21 cellular contexts compared by ENCODE assay signal in the genomic region with DNA sequence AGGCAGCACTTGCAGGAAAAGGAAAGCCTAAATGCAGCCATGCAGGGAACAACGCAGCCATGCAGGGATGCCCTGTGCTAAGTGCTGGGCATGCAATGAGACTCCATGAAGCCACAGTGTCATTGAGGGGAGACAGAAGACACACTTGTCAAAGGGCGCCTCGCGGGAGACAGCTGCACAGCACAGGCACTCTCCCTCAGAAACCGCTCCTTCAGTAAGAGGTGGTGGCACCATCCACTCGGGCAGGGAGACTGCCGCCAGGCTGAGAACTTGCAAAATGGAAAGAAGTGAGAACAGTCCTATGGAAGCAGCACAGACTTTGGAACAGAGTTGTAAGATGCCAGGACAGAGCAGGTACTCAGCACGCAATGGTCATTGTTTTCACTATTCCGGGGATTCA. TPM values are rescaled to one million over a fixed set of nuclear protein-coding genes. Genes with fewer than 3 reads are reported as not detected.
DNase-seq lines count a peak whose midpoint lies in the region; ATAC-seq and TF ChIP-seq lines count a peak whose summit lies in the region.
"Had no signal": no experiment of that assay in that cellular context is flagged by ENCODE, and none has a peak within 500 bp of the region (broad histone marks: within the 10 kb centered on the region; RNA-seq: fewer than 3 reads in every experiment).

No MANE protein-coding gene starts in this region.

- H3K9ac ChIP-seq in endodermal cell (ENCODE audit: extremely low read depth, low read length, poor library complexity, severe bottlenecking): no peak overlapping the region
- no peak overlapping the region for H3K9ac ChIP-seq in neuronal stem cell (ENCODE audit: low read depth, low read length, poor library complexity)
- H3K9ac ChIP-seq: KMS-11 had no signal

- peak overlapping the region; percentile 60 for H3K14ac ChIP-seq in neuronal stem cell (ENCODE audit: low read length)

- peak overlapping the region in 1 of 4 donors; percentile 61 for H3K4me3 Mint-ChIP-seq in CD4-positive, CD25-positive, alpha-beta regulatory T cell
- H3K4me3 Mint-ChIP-seq in CD8-positive, alpha-beta T cell: peak overlapping the region; percentile 35
- H3K4me3 Mint-ChIP-seq in endodermal cell: no peak overlapping the region

- peaks cover 9% of the 10 kb centered on the region for H3K4me1 ChIP-seq in CD4-positive, CD25-positive, alpha-beta regulatory T cell (ENCODE audit: control insufficient read depth, insufficient read depth, low read length, poor library complexity, severe bottlenecking)
- peaks cover 19% of the 10 kb centered on the region for H3K4me1 ChIP-seq in CD8-positive, alpha-beta T cell (ENCODE audit: insufficient read depth, low read length)
- H3K4me1 ChIP-seq in endodermal cell (ENCODE audit: control insufficient read depth, insufficient read depth, low read length) (peaks cover 5% of the 10 kb centered on the region), neuronal stem cell (ENCODE audit: control insufficient read depth in 2 of 2, insufficient read depth in 1 of 2, low read depth in 1 of 2, low read length in 2 of 2) (peaks cover 0 to 3% of the 10 kb centered on the region in 2 donors)

- H2BK15ac ChIP-seq in neuronal stem cell (ENCODE audit: low read length): no peak overlapping the region

- H2BK5ac ChIP-seq in neuronal stem cell (ENCODE audit: low read length): no peak overlapping the region

- H3K4me3 ChIP-seq in CD4-positive, CD25-positive, alpha-beta regulatory T cell (ENCODE audit: low read depth, low read length): no peak overlapping the region
- no peak overlapping the region for H3K4me3 ChIP-seq in CD8-positive, alpha-beta T cell (ENCODE audit: low read depth, low read length)
- H3K4me3 ChIP-seq in endodermal cell (ENCODE audit: low read length) (no peak overlapping the region), neuronal stem cell (ENCODE audit: low read length in 2 of 2) (peak overlapping the region in 1 of 2 donors; percentile 1)

- H3K18ac ChIP-seq in neuronal stem cell (ENCODE audit: low read length): peak overlapping the region; percentile 21

- no peak overlapping the region for H4K8ac ChIP-seq in neuronal stem cell (ENCODE audit: low read depth, low read length)

- H3K36me3 ChIP-seq in CD4-positive, CD25-positive, alpha-beta regulatory T cell (ENCODE audit: control insufficient read depth, insufficient read depth, low read length): no peaks in the 10 kb centered on the region
- no peaks in the 10 kb centered on the region for H3K36me3 ChIP-seq in CD8-positive, alpha-beta T cell (ENCODE audit: insufficient read depth, low read length)
- H3K36me3 ChIP-seq in endodermal cell (ENCODE audit: control insufficient read depth, insufficient read depth, low read length) (no peaks in the 10 kb centered on the region), neuronal stem cell (replicated peaks in 1 of 2; ENCODE audit: control insufficient read depth in 2 of 2, insufficient read depth in 2 of 2, low read length in 2 of 2) (peaks cover 6 to 11% of the 10 kb centered on the region in 2 donors)

- H3K36me3 Mint-ChIP-seq in CD4-positive, CD25-positive, alpha-beta regulatory T cell: peaks cover 19% of the 10 kb centered on the region
- peaks cover 2% of the 10 kb centered on the region for H3K36me3 Mint-ChIP-seq in CD8-positive, alpha-beta T cell
- H3K36me3 Mint-ChIP-seq in endodermal cell (ENCODE audit: low read depth): no peaks in the 10 kb centered on the region

- POLR2A ChIA-PET in CD8-positive, alpha-beta T cell (lab: Charles Lee): no interaction called here

- intact Hi-C loops in CD8-positive, alpha-beta T cell (cut with DNase I, micrococcal nuclease): no loop called here

- H3K27ac Mint-ChIP-seq in CD4-positive, CD25-positive, alpha-beta regulatory T cell: peak overlapping the region in 2 of 3 donors; percentile 3 to 67
- no peak overlapping the region for H3K27ac Mint-ChIP-seq in CD8-positive, alpha-beta T cell
- no peak overlapping the region for H3K27ac Mint-ChIP-seq in endodermal cell

- CTCF ChIA-PET in CD8-positive, alpha-beta T cell (lab: Charles Lee): no interaction called here

- no peak for ATAC-seq in CD4-positive, CD25-positive, alpha-beta regulatory T cell (ENCODE audit: low read depth in 2 of 2)
- no peak for ATAC-seq in CD8-positive, alpha-beta T cell
- ATAC-seq: HCT116, Panc1 had no signal

- no peak for DNase-seq in CD4-positive, CD25-positive, alpha-beta regulatory T cell
- DNase-seq in CD8-positive, alpha-beta T cell: peak in 1 of 7 experiments; percentile 40
- peak; percentile 38 for DNase-seq in endodermal cell
- no peak for DNase-seq in neuronal stem cell (ENCODE audit: low spot score)
- no peak for DNase-seq in effector CD4-positive, alpha-beta T cell
- no peak for DNase-seq in stimulated activated CD4-positive, alpha-beta T cell treated with anti-CD3 and anti-CD28 coated beads, Interleukin-4, amount 100 ng/mL, for 4 hours
- no peak for DNase-seq in NCI-H774 (lab: John Stamatoyannopoulos, UW)
- DNase-seq: DMS53; GDM1; GOT3; IMR-90; NCI-H1105; NCI-H146; NCI-H2029; NCI-H2227 treated with DMSO at 0.1 percent for 48 hours; NCI-H510A; NCI-H748 treated with DMSO at 0.1 percent for 48 hours; NK-92 treated with Interleukin-12 subunit alpha and Interleukin-12 subunit beta, amount 100 ng/mL, for 24 hours had no signal

- peak overlapping the region; percentile 8 for H2BK120ac ChIP-seq in neuronal stem cell (ENCODE audit: low read depth, low read length)

- no peak overlapping the region for H4K91ac ChIP-seq in neuronal stem cell (ENCODE audit: low read depth, low read length, poor library complexity)

- H3K4me2 ChIP-seq in neuronal stem cell (ENCODE audit: insufficient read depth, low read length, poor library complexity, severe bottlenecking): no peak overlapping the region
- H3K4me2 ChIP-seq: KMS-11 had no signal

- H3K27me3 ChIP-seq in CD4-positive, CD25-positive, alpha-beta regulatory T cell (ENCODE audit: control insufficient read depth, insufficient read depth, low read length): no peaks in the 10 kb centered on the region
- no peaks in the 10 kb centered on the region for H3K27me3 ChIP-seq in CD8-positive, alpha-beta T cell (ENCODE audit: insufficient read depth, low read length)
- H3K27me3 ChIP-seq in endodermal cell (ENCODE audit: control insufficient read depth, insufficient read depth, low read length, poor library complexity, severe bottlenecking) (no peaks in the 10 kb centered on the region), neuronal stem cell (ENCODE audit: control insufficient read depth in 3 of 3, insufficient read depth in 3 of 3, low read depth in 1 of 3, low read length in 3 of 3) (no peaks in the 10 kb centered on the region)

- no peaks in the 10 kb centered on the region for H3K79me1 ChIP-seq in neuronal stem cell (ENCODE audit: low read depth, low read length)

- TF ChIP-seq CTCF in CD8-positive, alpha-beta T cell (IDR thresholded peaks at IDR 0.05): no peak
- no peak for TF ChIP-seq CTCF in endodermal cell (conservative IDR thresholded peaks at IDR 0.05)

- peaks cover 0 to 35% (median 14%) of the 10 kb centered on the region in 4 donors for H3K4me1 Mint-ChIP-seq in CD4-positive, CD25-positive, alpha-beta regulatory T cell
- peaks cover 35% of the 10 kb centered on the region for H3K4me1 Mint-ChIP-seq in CD8-positive, alpha-beta T cell (ENCODE audit: low read depth)
- peaks cover 20% of the 10 kb centered on the region for H3K4me1 Mint-ChIP-seq in endodermal cell

- no peak overlapping the region for H3K23ac ChIP-seq in neuronal stem cell (ENCODE audit: low read depth, low read length, poor library complexity)

- H3K27me3 Mint-ChIP-seq in CD4-positive, CD25-positive, alpha-beta regulatory T cell: no peaks in the 10 kb centered on the region
- no peaks in the 10 kb centered on the region for H3K27me3 Mint-ChIP-seq in CD8-positive, alpha-beta T cell (ENCODE audit: low read depth)
- H3K27me3 Mint-ChIP-seq in endodermal cell (ENCODE audit: insufficient read depth): no peaks in the 10 kb centered on the region

- WGBS in endodermal cell (ENCODE audit: insufficient coverage in 1 of 2, insufficient read length in 1 of 2), 2 experiments: 92 to 99% methylated on average over 9 of the region's 9 CpGs
- WGBS in neuronal stem cell (ENCODE audit: extremely low coverage in 2 of 2, insufficient read length in 2 of 2, insufficient replicate concordance in 1 of 2), 2 donors: no CpG with 5 or more reads among the region's 9 CpGs

- H3K9me3 ChIP-seq in CD4-positive, CD25-positive, alpha-beta regulatory T cell (ENCODE audit: control insufficient read depth in 2 of 2, low read length in 2 of 2): no peaks in the 10 kb centered on the region
- H3K9me3 ChIP-seq in CD8-positive, alpha-beta T cell (ENCODE audit: low read length): no peaks in the 10 kb centered on the region
- H3K9me3 ChIP-seq in endodermal cell (ENCODE audit: control insufficient read depth, low read length): no peaks in the 10 kb centered on the region
- peaks cover 2 to 4% of the 10 kb centered on the region in 2 donors for H3K9me3 ChIP-seq in neuronal stem cell (replicated peaks in 1 of 2; ENCODE audit: control insufficient read depth in 2 of 2, insufficient read depth in 1 of 2, low read depth in 1 of 2, low read length in 2 of 2)

- no peak overlapping the region for H3K27ac ChIP-seq in CD4-positive, CD25-positive, alpha-beta regulatory T cell (ENCODE audit: insufficient read depth, low read length, poor library complexity, severe bottlenecking)
- H3K27ac ChIP-seq in CD8-positive, alpha-beta T cell (ENCODE audit: low read depth, low read length): no peak overlapping the region
- H3K27ac ChIP-seq in endodermal cell (ENCODE audit: low read depth, low read length): no peak overlapping the region
- H3K27ac ChIP-seq in neuronal stem cell (replicated peaks; ENCODE audit: low read length): no peak overlapping the region
- H3K27ac ChIP-seq: KMS-11 had no signal

- H3K4ac ChIP-seq in neuronal stem cell (ENCODE audit: low read length): no peak overlapping the region

- no peak overlapping the region for H2BK12ac ChIP-seq in neuronal stem cell (ENCODE audit: low read length)

- peak overlapping the region; percentile 51 for H2AK5ac ChIP-seq in neuronal stem cell (ENCODE audit: low read depth, low read length)

- H3K9me3 Mint-ChIP-seq in CD4-positive, CD25-positive, alpha-beta regulatory T cell: peaks cover 0 to 3% (median 0%) of the 10 kb centered on the region in 7 donors
- H3K9me3 Mint-ChIP-seq in CD8-positive, alpha-beta T cell: no peaks in the 10 kb centered on the region
- H3K9me3 Mint-ChIP-seq in endodermal cell: no peaks in the 10 kb centered on the region

- no peak overlapping the region for H2AFZ ChIP-seq in neuronal stem cell (ENCODE audit: low read length)

RNA-seq across cellular contexts. Expression of a gene that starts 51.1 kb away (rescaled TPM):
- total RNA-seq in CD4-positive, CD25-positive, alpha-beta regulatory T cell: 8.3 TPM
- polyA plus RNA-seq in CD4-positive, CD25-positive, alpha-beta regulatory T cell: 10 to 100 TPM in 2 of 4 donors, 1 to 10 TPM in 2; 8.4 to 15.1 (median 10.9) TPM
- total RNA-seq in CD8-positive, alpha-beta T cell: 1 to 10 TPM in 1 of 2 experiments, under 1 TPM in 1; 0.98 to 1.1 TPM
- total RNA-seq in endodermal cell: 1 to 10 TPM; 2.7 to 6.6 TPM
- polyA plus RNA-seq in endodermal cell (2013, experiment 1 of 2): 5.0 TPM
- 4.6 TPM for polyA plus RNA-seq in endodermal cell (2013, experiment 2 of 2)
- 3.7 TPM for polyA plus RNA-seq in neuronal stem cell (2013, experiment 1 of 2)
- 3.4 TPM for polyA plus RNA-seq in neuronal stem cell (2013, experiment 2 of 2)

Comparison
In these comparisons a context has a peak if more than half of its experiments do, and no peak if none do; other contexts are left out.
1. H3K27ac Mint-ChIP-seq: peak in CD4-positive, CD25-positive, alpha-beta regulatory T cell (2 of 3); none in CD8-positive, alpha-beta T cell (single experiment) and endodermal cell (single experiment).